In genomic region chr4:147965056-147965455, GRCh38 we compare ENCODE assay signal across 22 cellular contexts.
"Had no signal": no experiment of that assay in that cellular context is flagged by ENCODE, and none has a peak within 500 bp of the region (broad histone marks: within the 10 kb centered on the region; RNA-seq: fewer than 3 reads in every experiment).

No MANE protein-coding gene starts in this region.

- H3K4me3 Mint-ChIP-seq: activated naive CD4-positive, alpha-beta T cell treated with anti-CD3 and anti-CD28 coated beads, Interleukin-2, amount 50 U/mL, for 24 hours; brain; mesothelial cell of epicardium; natural killer cell; stimulated activated effector memory CD8-positive, alpha-beta T cell treated with anti-CD3 and anti-CD28 coated beads, Interleukin-12 subunit alpha, Interleukin-12 subunit beta, amount 100 ng/mL, for 72 hours; type B pancreatic cell; WTC11 had no signal

- H3K27ac ChIP-seq: epithelial cell of prostate, neutrophil, testis had no signal

- H3K36me3 ChIP-seq: neutrophil had no signal

- DNase-seq: activated gamma-delta T cell treated with Interleukin-2 at 50 U/mL for 16 hours; activated T-cell treated with anti-CD3 and anti-CD28 coated beads, Interleukin-2, amount 50 U/mL, for 1 hour; anterior cingulate cortex; caudate nucleus; dorsolateral prefrontal cortex; left ventricle myocardium superior; mammary epithelial cell; natural killer cell; small intestine; stimulated activated CD4-positive, alpha-beta T cell treated with anti-CD3 and anti-CD28 coated beads, Interleukin-2, amount 100 ng/mL, for 24 hours; T-helper 1 cell; T-helper 9 cell; testis had no signal

- H3K4me1 Mint-ChIP-seq: activated naive CD4-positive, alpha-beta T cell treated with anti-CD3 and anti-CD28 coated beads, Interleukin-2, amount 50 U/mL, for 24 hours had no signal

- H3K27ac Mint-ChIP-seq: activated naive CD4-positive, alpha-beta T cell treated with anti-CD3 and anti-CD28 coated beads, Interleukin-2, amount 50 U/mL, for 24 hours; brain; mesothelial cell of epicardium; natural killer cell; stimulated activated effector memory CD8-positive, alpha-beta T cell treated with anti-CD3 and anti-CD28 coated beads, Interleukin-12 subunit alpha, Interleukin-12 subunit beta, amount 100 ng/mL, for 72 hours; WTC11 had no signal

- H3K36me3 Mint-ChIP-seq: brain, natural killer cell, WTC11 had no signal

- H3K27me3 Mint-ChIP-seq: activated naive CD4-positive, alpha-beta T cell treated with anti-CD3 and anti-CD28 coated beads, Interleukin-2, amount 50 U/mL, for 24 hours; type B pancreatic cell had no signal

- H3K9me3 Mint-ChIP-seq: activated naive CD4-positive, alpha-beta T cell treated with anti-CD3 and anti-CD28 coated beads, Interleukin-2, amount 50 U/mL, for 24 hours; brain; mesothelial cell of epicardium; natural killer cell; stimulated activated effector memory CD8-positive, alpha-beta T cell treated with anti-CD3 and anti-CD28 coated beads, Interleukin-12 subunit alpha, Interleukin-12 subunit beta, amount 100 ng/mL, for 72 hours; type B pancreatic cell; WTC11 had no signal

- H3K4me3 ChIP-seq: testis had no signal

- H3K9me3 ChIP-seq: neutrophil, testis had no signal

- H3K27me3 ChIP-seq: dorsolateral prefrontal cortex, neutrophil, testis had no signal

- ATAC-seq: left ventricle myocardium superior; natural killer cell; sciatic nerve; stimulated activated effector memory CD8-positive, alpha-beta T cell treated with anti-CD3 and anti-CD28 coated beads, Interleukin-12 subunit alpha, Interleukin-12 subunit beta, amount 100 ng/mL, for 72 hours; WTC11 had no signal
